Comparison of ENCODE assay signal across 20 cellular contexts in genomic region chr3:9014189-9014588, GRCh38. TPM values are rescaled to one million over a fixed set of nuclear protein-coding genes. Genes with fewer than 3 reads are reported as not detected.
A peak's percentile ranks its signal among the peaks of the same experiment; 100 is the strongest.
DNase-seq lines count a peak whose midpoint lies in the region; ATAC-seq, FAIRE-seq and TF ChIP-seq lines count a peak whose summit lies in the region.
"Had no signal": no experiment of that assay in that cellular context is flagged by ENCODE, and none has a peak within 500 bp of the region (broad histone marks: within the 10 kb centered on the region; RNA-seq: fewer than 3 reads in every experiment).

No MANE protein-coding gene starts in this region.

- no peaks in the 10 kb centered on the region for H3K79me2 ChIP-seq in H1 (ENCODE audit: control insufficient read depth in 1 of 2, insufficient read depth in 2 of 2, low read length in 2 of 2)

- H4K8ac ChIP-seq in IMR-90 (ENCODE audit: low read depth in 2 of 2, low read length in 2 of 2) (no peak overlapping the region), H1 (ENCODE audit: extremely low read depth, insufficient read depth, low read length) (no peak overlapping the region), mesenchymal stem cell (ENCODE audit: low read length) (no peak overlapping the region)

- TF ChIP-seq CTCF in AG09319 (IDR thresholded peaks at IDR 0.05; ENCODE audit: low read depth, low read length) = peak; percentile 8
- TF ChIP-seq CTCF in IMR-90 (conservative IDR thresholded peaks at IDR 0.05; ENCODE audit: low read depth, low read length) = no peak
- peak in 1 of 3 experiments; percentile 5; a peak in 1 of 4 replicates for TF ChIP-seq CTCF in H1 (IDR thresholded peaks at IDR 0.05; ENCODE audit: control extremely low read depth in 1 of 3, insufficient read depth in 1 of 3, low read depth in 1 of 3, low read length in 3 of 3)
- TF ChIP-seq CTCF in CD14-positive monocyte (IDR thresholded peaks at IDR 0.05) = no peak
- no peak for TF ChIP-seq CTCF in transverse colon (IDR thresholded peaks at IDR 0.05)

- no peak overlapping the region for H3K4me3 Mint-ChIP-seq in CD14-positive monocyte
- H3K4me3 Mint-ChIP-seq: activated naive CD8-positive, alpha-beta T cell treated with anti-CD3 and anti-CD28 coated beads, Interleukin-2, amount 10 ng/mL, durations not matched to agents 7 days and 5 days; natural killer cell treated with Interleukin-12 subunit alpha and Interleukin-12 subunit beta and Interleukin-15 and Interleukin-18, amount 100 ng/mL, for 72 hours had no signal

- no peak overlapping the region for H3K18ac ChIP-seq in IMR-90 (ENCODE audit: low read depth, low read length)
- H3K18ac ChIP-seq in H1 (ENCODE audit: extremely low read depth, low read length) = no peak overlapping the region
- no peak overlapping the region for H3K18ac ChIP-seq in mesenchymal stem cell (ENCODE audit: low read depth in 1 of 2, low read length in 2 of 2)

- H2BK15ac ChIP-seq in IMR-90 (ENCODE audit: low read depth, low read length) (no peak overlapping the region), H1 (ENCODE audit: low read length) (no peak overlapping the region), mesenchymal stem cell (ENCODE audit: low read depth, poor library complexity, severe bottlenecking) (no peak overlapping the region)

- FAIRE-seq in H1 (lab: Jason Lieb, UNC) = no peak

- no peaks in the 10 kb centered on the region for H3K4me1 ChIP-seq in IMR-90 (ENCODE audit: control insufficient read depth, insufficient read depth, low read length)
- no peaks in the 10 kb centered on the region for H3K4me1 ChIP-seq in H1 (replicated peaks in 1 of 4; ENCODE audit: control insufficient read depth in 3 of 4, insufficient read depth in 4 of 4, low read length in 3 of 4)
- H3K4me1 ChIP-seq in mesenchymal stem cell (ENCODE audit: control insufficient read depth, insufficient read depth, low read depth, low read length) = no peaks in the 10 kb centered on the region
- no peaks in the 10 kb centered on the region for H3K4me1 ChIP-seq in transverse colon
- H3K4me1 ChIP-seq: breast epithelium, vagina had no signal

- H3K9me1 ChIP-seq in IMR-90 (ENCODE audit: insufficient read depth, low read length) = no peaks in the 10 kb centered on the region

- H4K5ac ChIP-seq in IMR-90 (ENCODE audit: low read depth, low read length) (no peak overlapping the region), H1 (ENCODE audit: insufficient read length, low read depth, low read length) (no peak overlapping the region)

- H2BK120ac ChIP-seq in IMR-90 (ENCODE audit: low read depth, low read length) (no peak overlapping the region), H1 (replicated peaks; ENCODE audit: low read depth, low read length) (no peak overlapping the region), mesenchymal stem cell (ENCODE audit: low read depth, low read length) (no peak overlapping the region)

- POLR2A ChIA-PET in IMR-90 (lab: Charles Lee; ENCODE audit: unreplicated experiment) (no interaction called here), H1 (lab: Charles Lee; ENCODE audit: partially characterized antibody) (interaction anchor here (1.0 kb wide), 1 partner anchor 26 kb away, joined by 3 read pairs; no protein-coding TSS in a partner anchor)

- BruUV-seq in IMR-90 (replicated peaks; lab: Mats Ljungman, UMichigan) = no TSS peak

- H3K9ac ChIP-seq in IMR-90 (ENCODE audit: low read depth, low read length) = no peak overlapping the region
- no peak overlapping the region for H3K9ac ChIP-seq in H1 (replicated peaks in 1 of 4; ENCODE audit: extremely low read depth in 1 of 4, low read depth in 3 of 4, low read length in 3 of 4)
- H3K9ac ChIP-seq in mesenchymal stem cell (ENCODE audit: low read length) = peak overlapping the region; percentile 10

- TF ChIP-seq POLR2A in IMR-90 (IDR thresholded peaks at IDR 0.05; ENCODE audit: low read depth, low read length) (no peak), H1 (IDR thresholded peaks at IDR 0.05; ENCODE audit: control extremely low read depth in 1 of 2, low read depth in 2 of 2, low read length in 2 of 2) (no peak), transverse colon (IDR thresholded peaks at IDR 0.05) (no peak)

- no peak overlapping the region for H2AK5ac ChIP-seq in IMR-90 (ENCODE audit: low read depth, low read length)
- no peak overlapping the region for H2AK5ac ChIP-seq in H1 (ENCODE audit: low read depth, low read length)
- no peak overlapping the region for H2AK5ac ChIP-seq in mesenchymal stem cell (ENCODE audit: low read length, severe bottlenecking)

- H3K27me3 ChIP-seq in IMR-90 (ENCODE audit: control insufficient read depth, insufficient read depth, low read length) (peaks cover 5% of the 10 kb centered on the region; the same call in 1 of the 2 replicates), H1 (replicated peaks in 1 of 4; ENCODE audit: control insufficient read depth in 3 of 4, extremely low read depth in 1 of 4, insufficient read depth in 3 of 4, low read length in 3 of 4) (no peaks in the 10 kb centered on the region), mesenchymal stem cell (ENCODE audit: control insufficient read depth in 1 of 2, insufficient read depth in 1 of 2, low read length in 2 of 2) (peaks cover 0 to 18% of the 10 kb centered on the region in 2 experiments), transverse colon (no peaks in the 10 kb centered on the region)
- H3K27me3 ChIP-seq: breast epithelium, vagina had no signal

- in situ Hi-C loops in IMR-90 (cut with MboI; ENCODE audit: low sequenced_read_pairs) = no loop called here
- in situ Hi-C loops in transverse colon (cut with MboI; ENCODE audit: low pct_ligation_motif_present in 1 of 4, low pct_unique_long_range_greater_than_20kb in 1 of 4, low sequenced_read_pairs in 3 of 4) = no loop called here

- H3K27me3 Mint-ChIP-seq in CD14-positive monocyte (ENCODE audit: low read depth in 3 of 3) = peaks cover 0 to 1% (median 0%) of the 10 kb centered on the region in 3 donors
- H3K27me3 Mint-ChIP-seq: progenitor cell of endocrine pancreas had no signal

- H2BK12ac ChIP-seq in H1 (ENCODE audit: low read depth, low read length) = no peak overlapping the region
- no peak overlapping the region for H2BK12ac ChIP-seq in mesenchymal stem cell (ENCODE audit: low read length in 2 of 2)

- H3K4ac ChIP-seq in IMR-90 (ENCODE audit: low read depth, low read length) = no peak overlapping the region
- no peak overlapping the region for H3K4ac ChIP-seq in H1 (replicated peaks; ENCODE audit: insufficient read length, low read depth, low read length)
- no peak overlapping the region for H3K4ac ChIP-seq in mesenchymal stem cell (ENCODE audit: low read depth in 1 of 2, low read length in 2 of 2)

- H3K79me1 ChIP-seq in IMR-90 (ENCODE audit: low read depth in 1 of 2, low read length in 2 of 2) (no peaks in the 10 kb centered on the region), H1 (ENCODE audit: low read depth, low read length) (no peaks in the 10 kb centered on the region), mesenchymal stem cell (replicated peaks; ENCODE audit: low read length, poor library complexity, severe bottlenecking) (no peaks in the 10 kb centered on the region)

- TF ChIP-seq EP300 in H1 (IDR thresholded peaks at IDR 0.05; ENCODE audit: borderline replicate concordance in 1 of 2, low read depth in 2 of 2, low read length in 2 of 2) (no peak), transverse colon (IDR thresholded peaks at IDR 0.05; ENCODE audit: low read depth) (no peak)

- H2AFZ ChIP-seq in IMR-90 (replicated peaks; ENCODE audit: low read length, poor library complexity) (no peak overlapping the region), H1 (ENCODE audit: low read length) (no peak overlapping the region), mesenchymal stem cell (ENCODE audit: low read depth, low read length) (no peak overlapping the region)

- WGBS in IMR-90 (ENCODE audit: extremely low coverage in 2 of 2, insufficient read length in 1 of 2), 2 experiments = no CpG with 5 or more reads among the region's 6 CpGs
- 94% methylated on average over 6 of the region's 6 CpGs; no CpG with 5 or more reads in 1 of the 2 experiments for WGBS in H1 (ENCODE audit: extremely low coverage in 1 of 2, insufficient coverage in 1 of 2, insufficient read length in 1 of 2, insufficient replicate concordance in 2 of 2, low coverage in 1 of 2, low lambda C conversion rate in 2 of 2, missing lambda C conversion rate in 1 of 2), 2 experiments
- whole genome bisulfite sequencing in mesenchymal stem cell = 64% methylated on average over 6 of the region's 6 CpGs
- WGBS in transverse colon (ENCODE audit: low coverage in 1 of 2), 2 donors = 82% methylated on average over 6 of the region's 6 CpGs; no CpG with 5 or more reads in 1 of the 2 donors

- H4K20me1 ChIP-seq in IMR-90 (ENCODE audit: insufficient read depth, low read length) (no peaks in the 10 kb centered on the region), H1 (replicated peaks in 1 of 2; ENCODE audit: control insufficient read depth in 1 of 2, insufficient read depth in 2 of 2, low read length in 2 of 2) (no peaks in the 10 kb centered on the region)

- no peak overlapping the region for H3K56ac ChIP-seq in IMR-90 (ENCODE audit: extremely low read depth, insufficient read depth, low read length)
- no peak overlapping the region for H3K56ac ChIP-seq in H1 (replicated peaks; ENCODE audit: insufficient read length, low read depth, low read length)

- H3K4me2 ChIP-seq in IMR-90 (ENCODE audit: low read depth, low read length) = no peak overlapping the region
- no peak overlapping the region for H3K4me2 ChIP-seq in H1 (ENCODE audit: insufficient read depth in 1 of 2, low read depth in 2 of 2, low read length in 2 of 2)
- H3K4me2 ChIP-seq in mesenchymal stem cell (ENCODE audit: low read length, poor library complexity, severe bottlenecking) = no peak overlapping the region
- H3K4me2 ChIP-seq: smooth muscle cell had no signal

- no peak overlapping the region for H2BK5ac ChIP-seq in IMR-90 (ENCODE audit: low read depth, low read length, poor library complexity, severe bottlenecking)
- H2BK5ac ChIP-seq in H1 (ENCODE audit: low read depth, low read length) = no peak overlapping the region
- no peak overlapping the region for H2BK5ac ChIP-seq in mesenchymal stem cell (ENCODE audit: low read depth, low read length, poor library complexity, severe bottlenecking)

- dilution Hi-C loops in IMR-90 (cut with HindIII; ENCODE audit: low sequenced_read_pairs, unreplicated experiment) = no loop called here

- H3K9me3 ChIP-seq in IMR-90 (ENCODE audit: control insufficient read depth, insufficient read depth, low read length) (no peaks in the 10 kb centered on the region), H1 (ENCODE audit: insufficient read depth in 2 of 2, low read depth in 1 of 2, low read length in 1 of 2) (no peaks in the 10 kb centered on the region), mesenchymal stem cell (ENCODE audit: control insufficient read depth, low read length) (no peaks in the 10 kb centered on the region), transverse colon (no peaks in the 10 kb centered on the region)
- H3K9me3 ChIP-seq: breast epithelium, vagina had no signal

- no peaks in the 10 kb centered on the region for H3K4me1 Mint-ChIP-seq in CD14-positive monocyte

- H4K91ac ChIP-seq in IMR-90 (ENCODE audit: insufficient read depth, low read depth, low read length) = no peak overlapping the region
- no peak overlapping the region for H4K91ac ChIP-seq in H1 (replicated peaks; ENCODE audit: insufficient read length, low read length)
- no peak overlapping the region for H4K91ac ChIP-seq in mesenchymal stem cell (ENCODE audit: low read length)

- H3K36me3 ChIP-seq in IMR-90 (ENCODE audit: control insufficient read depth, insufficient read depth, low read length) = no peaks in the 10 kb centered on the region
- H3K36me3 ChIP-seq in H1 (ENCODE audit: control insufficient read depth in 2 of 4, insufficient read depth in 4 of 4, low read length in 3 of 4) = no peaks in the 10 kb centered on the region; a peak in 2 of 8 replicates
- peaks cover 0 to 27% of the 10 kb centered on the region in 2 experiments for H3K36me3 ChIP-seq in mesenchymal stem cell (ENCODE audit: control insufficient read depth in 1 of 2, insufficient read depth in 2 of 2, low read depth in 1 of 2, low read length in 2 of 2)
- H3K36me3 ChIP-seq in transverse colon = no peaks in the 10 kb centered on the region
- H3K36me3 ChIP-seq: breast epithelium, vagina had no signal

- H2AK9ac ChIP-seq in IMR-90 (replicated peaks; ENCODE audit: low read depth, low read length, poor library complexity) = no peak overlapping the region

- H3K23ac ChIP-seq in IMR-90 (ENCODE audit: low read depth, low read length) (no peak overlapping the region), H1 (ENCODE audit: insufficient read length) (no peak overlapping the region), mesenchymal stem cell (ENCODE audit: low read length in 2 of 2) (no peak overlapping the region)

- H2BK20ac ChIP-seq in IMR-90 (ENCODE audit: low read depth, low read length) = no peak overlapping the region
- no peak overlapping the region for H2BK20ac ChIP-seq in H1 (ENCODE audit: low read length)

- H3K14ac ChIP-seq in IMR-90 (replicated peaks; ENCODE audit: low read depth, low read length) = no peak overlapping the region
- H3K14ac ChIP-seq in H1 (ENCODE audit: insufficient read length) = no peak overlapping the region
- H3K14ac ChIP-seq in mesenchymal stem cell (ENCODE audit: low read length in 2 of 2) = no peak overlapping the region

- CTCF ChIA-PET in IMR-90 (lab: Yijun Ruan, JAX) = interaction anchor here (1.1 to 1.6 kb wide), 3 partner anchors 17 to 27 kb away, joined by 3 to 6 read pairs (median 4); no protein-coding TSS in a partner anchor
- CTCF ChIA-PET in H1 (lab: Charles Lee; ENCODE audit: partially characterized antibody) = interaction anchor here (1.0 to 5.1 kb wide), 13 partner anchors 13 to 289 kb away, joined by 3 to 40 read pairs (median 6); partner anchors contain the start of gene OXTR

- no peaks in the 10 kb centered on the region for H3K9me3 Mint-ChIP-seq in CD14-positive monocyte
- H3K9me3 Mint-ChIP-seq: activated naive CD8-positive, alpha-beta T cell treated with anti-CD3 and anti-CD28 coated beads, Interleukin-2, amount 10 ng/mL, durations not matched to agents 7 days and 5 days; natural killer cell treated with Interleukin-12 subunit alpha and Interleukin-12 subunit beta and Interleukin-15 and Interleukin-18, amount 100 ng/mL, for 72 hours had no signal

- H3K27ac ChIP-seq in IMR-90 (ENCODE audit: insufficient read depth, low read length) (no peak overlapping the region), H1 (ENCODE audit: low read depth, low read length) (no peak overlapping the region), mesenchymal stem cell (ENCODE audit: low read length, poor library complexity, severe bottlenecking) (no peak overlapping the region), transverse colon (no peak overlapping the region)
- H3K27ac ChIP-seq: breast epithelium, C4-2B, vagina had no signal

- H3K27ac Mint-ChIP-seq in CD14-positive monocyte = no peak overlapping the region
- H3K27ac Mint-ChIP-seq: activated naive CD8-positive, alpha-beta T cell treated with anti-CD3 and anti-CD28 coated beads, Interleukin-2, amount 10 ng/mL, durations not matched to agents 7 days and 5 days; natural killer cell treated with Interleukin-12 subunit alpha and Interleukin-12 subunit beta and Interleukin-15 and Interleukin-18, amount 100 ng/mL, for 72 hours; progenitor cell of endocrine pancreas had no signal

- intact Hi-C loops in IMR-90 (cut with micrococcal nuclease) (no loop called here), CD14-positive monocyte (cut with micrococcal nuclease) (no loop called here), transverse colon (cut with DNase I; ENCODE audit: low total_unique reads) (no loop called here)

- DNase-seq in AG09319 (ENCODE audit: extremely low read depth, low read depth) (no peak), IMR-90 (peak; percentile 28), H1 (ENCODE audit: low read depth in 1 of 2, low spot score in 2 of 2) (no peak), mesenchymal stem cell (peak; percentile 8), CD14-positive monocyte (ENCODE audit: low spot score) (no peak), NCI-H2196 (lab: John Stamatoyannopoulos, UW; ENCODE audit: unreplicated experiment) (no peak), transverse colon (no peak)
- DNase-seq: activated naive CD8-positive, alpha-beta T cell treated with anti-CD3 and anti-CD28 coated beads, Interleukin-2, amount 10 ng/mL, durations not matched to agents 7 days and 5 days; kidney glomerular epithelial cell; mesendoderm; NCI-H1048; NCI-H526; stimulated activated CD4-positive, alpha-beta T cell treated with anti-CD3 and anti-CD28 coated beads, Interleukin-4, amount 100 ng/mL, for 4 hours had no signal

- no peaks in the 10 kb centered on the region for H3K36me3 Mint-ChIP-seq in CD14-positive monocyte
- H3K36me3 Mint-ChIP-seq: activated naive CD8-positive, alpha-beta T cell treated with anti-CD3 and anti-CD28 coated beads, Interleukin-2, amount 10 ng/mL, durations not matched to agents 7 days and 5 days; natural killer cell treated with Interleukin-12 subunit alpha and Interleukin-12 subunit beta and Interleukin-15 and Interleukin-18, amount 100 ng/mL, for 72 hours had no signal

- H3K4me3 ChIP-seq in IMR-90 (ENCODE audit: insufficient read depth, low read depth, low read length) (no peak overlapping the region), H1 (ENCODE audit: extremely low read depth in 1 of 4, insufficient read depth in 2 of 4, low read depth in 3 of 4, low read length in 4 of 4) (no peak overlapping the region), mesenchymal stem cell (ENCODE audit: insufficient read depth in 1 of 2, low read depth in 1 of 2, low read length in 2 of 2) (no peak overlapping the region), transverse colon (no peak overlapping the region)
- H3K4me3 ChIP-seq: breast epithelium, smooth muscle cell, vagina had no signal

- ATAC-seq in IMR-90 (ENCODE audit: low read depth) (no peak), GM18873 (IDR thresholded peaks at IDR 0.05; ENCODE audit: low FRiP score, unreplicated experiment) (no peak)
- ATAC-seq: natural killer cell treated with Interleukin-12 subunit alpha and Interleukin-12 subunit beta and Interleukin-15 and Interleukin-18, amount 100 ng/mL, for 72 hours had no signal

- TF ChIP-seq RAD21 in IMR-90 (IDR thresholded peaks at IDR 0.05; ENCODE audit: low read length) (peak; percentile 33; the same call in 1 of the 2 replicates), H1 (IDR thresholded peaks at IDR 0.05 in 1 of 2, conservative IDR thresholded peaks at IDR 0.05 in 1 of 2; ENCODE audit: low read depth in 2 of 2, low read length in 2 of 2) (peak; percentile 28 to 41)

- H3K23me2 ChIP-seq in H1 (ENCODE audit: low read depth, low read length) = no peaks in the 10 kb centered on the region; the same call in 1 of the 2 replicates

RNA-seq across cellular contexts. Expression of gene RAD18, which starts 50.9 kb away (rescaled TPM):
- 17.2 and 22.2 TPM in 2 replicates for total RNA-seq in IMR-90 (2012; rRNA removed)
- 6.9 and 8.2 TPM in 2 replicates for polyA plus RNA-seq in IMR-90 (2012; rRNA removed)
- polyA plus RNA-seq in IMR-90 (2012; cell fraction: cytosol; rRNA removed) = 1.3 and 1.8 TPM in 2 replicates
- 5.3 and 13.9 TPM in 2 replicates for polyA plus RNA-seq in IMR-90 (2012; cell fraction: nucleus; rRNA removed; ENCODE audit: low replicate concordance)
- total RNA-seq in H1 (2021; fragmentation: NEBNext Ultra II Directional; extraction: Animal tissue kit (Norgen Biotek cat#: 25700)) = 23.0 and 23.2 TPM in 2 replicates
- 13.0 and 22.7 TPM in 2 replicates for polyA plus RNA-seq in H1 (2011; rRNA removed)
- polyA plus RNA-seq in H1 (2011; cell fraction: cytosol; rRNA removed) = 12.9 TPM
- 8.6 TPM for polyA plus RNA-seq in H1 (2011; cell fraction: nucleus; rRNA removed)
- 8.5 to 13.3 TPM (median 9.9 TPM) in 4 replicates for polyA plus RNA-seq in H1 (2012, experiment 1 of 2)
- 0.59 TPM for polyA plus RNA-seq in H1 (2012, experiment 2 of 2)
- 14.7 TPM for polyA plus RNA-seq in H1 (2013, experiment 1 of 2)
- polyA plus RNA-seq in H1 (2013, experiment 2 of 2) = 16.1 TPM
- polyA minus RNA-seq in H1 (2011; rRNA and poly(A)+ RNA removed) = 20.8 and 23.0 TPM in 2 replicates
- 8.9 TPM for polyA minus RNA-seq in H1 (2011; cell fraction: cytosol; rRNA and poly(A)+ RNA removed)
- 33.8 TPM for polyA minus RNA-seq in H1 (2011; cell fraction: nucleus; rRNA and poly(A)+ RNA removed)
- 5.3 TPM for polyA plus RNA-seq in mesenchymal stem cell (2013, experiment 1 of 2)
- polyA plus RNA-seq in mesenchymal stem cell (2013, experiment 2 of 2) = 5.5 TPM
- 1 to 10 TPM; 5.1 to 6.9 TPM for polyA plus RNA-seq in CD14-positive monocyte
- 10 to 100 TPM in 1 of 4 donors, 1 to 10 TPM in 3; 8.6 to 11.9 (median 9.7) TPM for total RNA-seq in transverse colon

Comparison
In these comparisons a context has a peak if more than half of its experiments do, and no peak if none do; other contexts are left out.
1. DNase-seq: peak in IMR-90 (single experiment) and mesenchymal stem cell (single experiment); none in AG09319 (single experiment), H1 (0 of 2), CD14-positive monocyte (single experiment), NCI-H2196 (single experiment) and transverse colon (single experiment).